Comparison of ENCODE assay signal across 1 cellular context in genomic region chr9:124032247-124032646, GRCh38.
TF ChIP-seq lines count a peak whose summit lies in the region.

No MANE protein-coding gene starts in this region.

TF ChIP-seq in K562, 482 proteins besides CTCF, POLR2A, EP300 and RAD21:
- TF ChIP-seq ELK3 (CRISPR knock-in tag; IDR thresholded peaks at IDR 0.05), result no peak
- peak; percentile 95 for TF ChIP-seq CBX2 (IDR thresholded peaks at IDR 0.05; ENCODE audit: insufficient read depth, low read length, poor library complexity, severe bottlenecking)
- no peak for TF ChIP-seq FOXA3 (CRISPR knock-in tag; conservative IDR thresholded peaks at IDR 0.05 in 1 of 2, IDR thresholded peaks at IDR 0.05 in 1 of 2)
- no peak for TF ChIP-seq ZNF766 (CRISPR knock-in tag; conservative IDR thresholded peaks at IDR 0.05)
- peak; percentile 51 for TF ChIP-seq CBX8 (IDR thresholded peaks at IDR 0.05; ENCODE audit: borderline replicate concordance, extremely low read depth, low read depth, low read length, poor library complexity, severe bottlenecking)
- TF ChIP-seq CAMTA2 (CRISPR knock-in tag; conservative IDR thresholded peaks at IDR 0.05), result no peak
